7 cellular contexts compared by ENCODE assay signal in the genomic region with DNA sequence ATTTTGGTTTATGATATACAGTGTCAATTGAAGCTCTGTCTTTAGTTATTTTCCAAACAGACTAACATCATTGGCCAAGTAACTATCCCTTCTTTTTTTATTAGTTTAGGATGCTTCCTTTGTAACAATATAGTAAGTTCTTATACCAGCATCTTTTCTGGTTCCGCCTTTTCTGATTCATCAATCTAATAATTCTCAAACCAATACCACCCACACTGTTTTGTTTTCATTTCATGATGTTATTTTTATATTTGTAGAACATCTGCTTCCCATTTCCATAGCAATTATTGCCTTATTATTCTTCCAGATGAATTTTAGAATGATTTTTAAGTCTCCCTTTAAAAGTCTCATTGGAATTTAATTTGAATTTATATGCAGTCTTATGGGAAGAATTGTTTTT.
"Had no signal": no experiment of that assay in that cellular context is flagged by ENCODE, and none has a peak within 500 bp of the region (broad histone marks: within the 10 kb centered on the region; RNA-seq: fewer than 3 reads in every experiment).

No MANE protein-coding gene starts in this region.

- H2AFZ ChIP-seq: GM23338 had no signal

- FAIRE-seq: H1, HTR-8/SVneo, K562 had no signal

- H3K4me2 ChIP-seq: GM23338 had no signal

- H3K4me3 ChIP-seq: GM23338, K562 had no signal

- DNase-seq: H9, HCEC 1CT, IMR-90 had no signal
